9 cellular contexts compared by ENCODE assay signal in genomic region chr22:39239561-39240423, GRCh38. TPM values are rescaled to one million over a fixed set of nuclear protein-coding genes. Genes with fewer than 3 reads are reported as not detected.
DNase-seq lines count a peak whose midpoint lies in the region; ATAC-seq and TF ChIP-seq lines count a peak whose summit lies in the region.
"Had no signal": no experiment of that assay in that cellular context is flagged by ENCODE, and none has a peak within 500 bp of the region (broad histone marks: within the 10 kb centered on the region; RNA-seq: fewer than 3 reads in every experiment).

No MANE protein-coding gene starts in this region.

- POLR2A ChIA-PET in naive thymus-derived CD8-positive, alpha-beta T cell (lab: Charles Lee): interaction anchor here (0.6 to 8.2 kb wide), 6 partner anchors 9 to 173 kb away, joined by 3 to 77 read pairs (median 5); partner anchors contain the start of gene RPL3

- intact Hi-C loops in Calu3 (cut with micrococcal nuclease; ENCODE audit: unreplicated experiment): loop anchor here (5.0 to 10.0 kb wide), 2 partner anchors 53 to 65 kb away; no protein-coding TSS in a partner anchor

- H3K9me3 Mint-ChIP-seq in Calu3 (ENCODE audit: low read depth, unreplicated experiment) (no peaks in the 10 kb centered on the region), chondrocyte (ENCODE audit: low read depth) (no peaks in the 10 kb centered on the region)
- no peaks in the 10 kb centered on the region for H3K9me3 Mint-ChIP-seq in naive thymus-derived CD8-positive, alpha-beta T cell

- H3K27me3 ChIP-seq in MG63: peaks cover 14% of the 10 kb centered on the region

- TF ChIP-seq CTCF in Calu3 (IDR thresholded peaks at IDR 0.05; ENCODE audit: unreplicated experiment) (no peak), chondrocyte (IDR thresholded peaks at IDR 0.05) (no peak)

- CTCF ChIA-PET in Calu3 (lab: Charles Lee): interaction anchor here (0.6 to 1.2 kb wide), 9 partner anchors 11 to 79 kb away, joined by 3 to 6 read pairs (median 4); partner anchors contain the start of gene RPL3

- BruUV-seq in Calu3 (replicated peaks; lab: Mats Ljungman, UMichigan): no TSS peak

- no peak for ATAC-seq in naive thymus-derived CD8-positive, alpha-beta T cell
- no peak for ATAC-seq in GM21381 (IDR thresholded peaks at IDR 0.05; ENCODE audit: unreplicated experiment)

- no peaks in the 10 kb centered on the region for H3K9me3 ChIP-seq in MG63

- H3K36me3 Mint-ChIP-seq in Calu3 (ENCODE audit: insufficient read depth, unreplicated experiment): peaks cover 55% of the 10 kb centered on the region
- no peaks in the 10 kb centered on the region for H3K36me3 Mint-ChIP-seq in chondrocyte (ENCODE audit: low read depth)
- H3K36me3 Mint-ChIP-seq in naive thymus-derived CD8-positive, alpha-beta T cell: no peaks in the 10 kb centered on the region

- DNase-seq in Calu3 (peak; percentile 93), NCI-H345 (lab: John Stamatoyannopoulos, UW) (peak; percentile 71), chondrocyte (ENCODE audit: low spot score) (no peak), RKO (ENCODE audit: low spot score) (no peak), MG63 (no peak)
- DNase-seq in naive thymus-derived CD8-positive, alpha-beta T cell: no peak
- DNase-seq in stimulated activated CD4-positive, alpha-beta T cell treated with anti-CD3 and anti-CD28 coated beads, Interleukin-4, amount 100 ng/mL, for 24 hours: no peak
- DNase-seq: hippocampal formation had no signal

- H3K36me3 ChIP-seq in MG63: no peaks in the 10 kb centered on the region

- H3K27ac Mint-ChIP-seq in Calu3 (ENCODE audit: unreplicated experiment) (peak overlapping the region; percentile 89), chondrocyte (ENCODE audit: unreplicated experiment) (peak overlapping the region; percentile 80)
- H3K27ac Mint-ChIP-seq in naive thymus-derived CD8-positive, alpha-beta T cell: peak overlapping the region in 9 of 10 donors; percentile 22 to 97 (median 91)

- peak overlapping the region; percentile 96 for H3K4me3 Mint-ChIP-seq in Calu3 (ENCODE audit: low read depth, unreplicated experiment)
- no peak overlapping the region for H3K4me3 Mint-ChIP-seq in chondrocyte (ENCODE audit: unreplicated experiment)
- H3K4me3 Mint-ChIP-seq in naive thymus-derived CD8-positive, alpha-beta T cell: peak overlapping the region; percentile 25 to 93 (median 92)

- peaks cover 69% of the 10 kb centered on the region for H3K4me1 Mint-ChIP-seq in Calu3 (ENCODE audit: low read depth, unreplicated experiment)
- peaks cover 62% of the 10 kb centered on the region for H3K4me1 Mint-ChIP-seq in chondrocyte (ENCODE audit: low read depth)
- H3K4me1 Mint-ChIP-seq in naive thymus-derived CD8-positive, alpha-beta T cell: peaks cover 43 to 84% (median 73%) of the 10 kb centered on the region in 4 donors

- H3K4me3 ChIP-seq in MG63: no peak overlapping the region

- H3K27me3 Mint-ChIP-seq in Calu3 (ENCODE audit: unreplicated experiment) (no peaks in the 10 kb centered on the region), chondrocyte (ENCODE audit: low read depth) (no peaks in the 10 kb centered on the region)
- peaks cover 0 to 20% (median 10%) of the 10 kb centered on the region in 5 donors for H3K27me3 Mint-ChIP-seq in naive thymus-derived CD8-positive, alpha-beta T cell

RNA-seq across cellular contexts. Expression of gene PDGFB, which starts 5.0 kb away (rescaled TPM):
- total RNA-seq in Calu3 (2022) (12.1 and 25.9 TPM in 2 replicates), chondrocyte (10.5 to 16.9 TPM (median 16.5 TPM) in 3 replicates)
- 10 to 100 TPM in 1 of 2 experiments, 1 to 10 TPM in 1; 7.4 to 10.1 TPM for total RNA-seq in naive thymus-derived CD8-positive, alpha-beta T cell
- 1 to 10 TPM; 1.0 to 3.9 (median 1.3) TPM for polyA plus RNA-seq in naive thymus-derived CD8-positive, alpha-beta T cell
- 0.13 and 0.57 TPM in 2 replicates for total RNA-seq in MG63 (2014; rRNA removed; shearing (Covaris generic); ENCODE audit: low replicate concordance)

Comparison
In these comparisons a context has a peak if more than half of its experiments do, and no peak if none do; other contexts are left out.
1. DNase-seq: peak in Calu3 (single experiment) and NCI-H345 (single experiment); none in chondrocyte (single experiment), naive thymus-derived CD8-positive, alpha-beta T cell (0 of 10), stimulated activated CD4-positive, alpha-beta T cell treated with anti-CD3 and anti-CD28 coated beads, Interleukin-4, amount 100 ng/mL, for 24 hours (single experiment), RKO (single experiment) and MG63 (single experiment).
2. Peak in every context shown above with its lines, with median percentiles within 50 percentile points of each other: H3K27ac Mint-ChIP-seq.